ENCODE assay signal across 16 cellular contexts in genomic region chr17:80425835-80426426, GRCh38. TPM values are rescaled to one million over a fixed set of nuclear protein-coding genes. Genes with fewer than 3 reads are reported as not detected.
"Had no signal": no experiment of that assay in that cellular context is flagged by ENCODE, and none has a peak within 500 bp of the region (broad histone marks: within the 10 kb centered on the region; RNA-seq: fewer than 3 reads in every experiment).

No MANE protein-coding gene starts in this region.

- H3K4me3 Mint-ChIP-seq: activated naive CD4-positive, alpha-beta T cell treated with anti-CD3 and anti-CD28 coated beads for 36 hours; activated naive CD8-positive, alpha-beta T cell treated with anti-CD3 and anti-CD28 coated beads, Interleukin-2, amount 50 U/mL, for 24 hours; dendritic cell treated with granulocyte-macrophage colony-stimulating factor and Interleukin-4, amounts not matched to agents 40 ng/mL and 50 ng/mL, for 4 days; stimulated activated memory B cell treated with anti-CD40 and anti-IgM and Interleukin-4, amounts not matched to agents 10 μg/mL and 1 μg/mL and 100 μg/mL, for 72 hours had no signal

- H3K4me1 ChIP-seq: prostate gland had no signal

- DNase-seq: activated CD4-positive, CD25-positive, alpha-beta regulatory T cell treated with anti-CD3 and anti-CD28 coated beads, Interleukin-2, amount 50 U/mL, for 72 hours; activated naive CD4-positive, alpha-beta T cell treated with anti-CD3 and anti-CD28 coated beads for 36 hours; activated naive CD8-positive, alpha-beta T cell treated with anti-CD3 and anti-CD28 coated beads, Interleukin-2, amount 50 U/mL, for 24 hours; cerebellar nuclear complex; effector memory CD4-positive, alpha-beta T cell; foreskin melanocyte; left colon; naive thymus-derived CD8-positive, alpha-beta T cell; stimulated activated CD4-positive, alpha-beta T cell treated with anti-CD3 and anti-CD28 coated beads, Interleukin-2, amount 100 ng/mL, for 24 hours; SW 1271; T-helper 9 cell had no signal

- H3K27me3 Mint-ChIP-seq: naive thymus-derived CD8-positive, alpha-beta T cell; stimulated activated memory B cell treated with anti-CD40 and anti-IgM and Interleukin-4, amounts not matched to agents 10 μg/mL and 1 μg/mL and 100 μg/mL, for 72 hours had no signal

- H3K36me3 Mint-ChIP-seq: naive thymus-derived CD8-positive, alpha-beta T cell; stimulated activated memory B cell treated with anti-CD40 and anti-IgM and Interleukin-4, amounts not matched to agents 10 μg/mL and 1 μg/mL and 100 μg/mL, for 72 hours had no signal

- H3K9me3 ChIP-seq: mucosa of descending colon, prostate gland had no signal

- H3K36me3 ChIP-seq: prostate gland had no signal

- H3K27ac Mint-ChIP-seq: activated naive CD4-positive, alpha-beta T cell treated with anti-CD3 and anti-CD28 coated beads for 36 hours; activated naive CD8-positive, alpha-beta T cell treated with anti-CD3 and anti-CD28 coated beads, Interleukin-2, amount 50 U/mL, for 24 hours; dendritic cell treated with granulocyte-macrophage colony-stimulating factor and Interleukin-4, amounts not matched to agents 40 ng/mL and 50 ng/mL, for 4 days had no signal

- H3K9me3 Mint-ChIP-seq: activated naive CD4-positive, alpha-beta T cell treated with anti-CD3 and anti-CD28 coated beads for 36 hours; activated naive CD8-positive, alpha-beta T cell treated with anti-CD3 and anti-CD28 coated beads, Interleukin-2, amount 50 U/mL, for 24 hours; dendritic cell treated with granulocyte-macrophage colony-stimulating factor and Interleukin-4, amounts not matched to agents 40 ng/mL and 50 ng/mL, for 4 days; naive thymus-derived CD8-positive, alpha-beta T cell; stimulated activated memory B cell treated with anti-CD40 and anti-IgM and Interleukin-4, amounts not matched to agents 10 μg/mL and 1 μg/mL and 100 μg/mL, for 72 hours had no signal

- H3K27ac ChIP-seq: epithelial cell of prostate, prostate gland had no signal

- H3K4me3 ChIP-seq: mucosa of descending colon, prostate gland had no signal

RNA-seq across cellular contexts. Expression of gene NPTX1, which starts 50.5 kb away (rescaled TPM):
- total RNA-seq: naive thymus-derived CD8-positive, alpha-beta T cell had no signal
- polyA plus RNA-seq: naive thymus-derived CD8-positive, alpha-beta T cell had no signal
